9 cellular contexts compared by ENCODE assay signal in genomic region chr5:50853151-50853550, GRCh38.
DNase-seq lines count a peak whose midpoint lies in the region; ATAC-seq, FAIRE-seq and TF ChIP-seq lines count a peak whose summit lies in the region.
"Had no signal": no experiment of that assay in that cellular context is flagged by ENCODE, and none has a peak within 500 bp of the region (broad histone marks: within the 10 kb centered on the region; RNA-seq: fewer than 3 reads in every experiment).

No MANE protein-coding gene starts in this region.

- ATAC-seq in GM18502 (IDR thresholded peaks at IDR 0.05; ENCODE audit: poor library complexity, unreplicated experiment) (peak; percentile 79), GM21717 (IDR thresholded peaks at IDR 0.05; ENCODE audit: unreplicated experiment) (peak; percentile 87), HG03575 (IDR thresholded peaks at IDR 0.05; ENCODE audit: extremely low read depth, insufficient number of reproducible peaks, low FRiP score, unreplicated experiment) (peak; percentile 78)

- no peak for TF ChIP-seq POLR2A in stomach (IDR thresholded peaks at IDR 0.05)

- WGBS in stomach, 5 donors: 51 to 80% (median 72%) methylated on average over 4 of the region's 4 CpGs

- no peak for TF ChIP-seq CTCF in left ventricle myocardium inferior (IDR thresholded peaks at IDR 0.05; ENCODE audit: borderline replicate concordance)
- no peak for TF ChIP-seq CTCF in stomach (IDR thresholded peaks at IDR 0.05)

- no peaks in the 10 kb centered on the region for H3K36me3 ChIP-seq in left ventricle myocardium inferior
- H3K36me3 ChIP-seq in stomach: no peaks in the 10 kb centered on the region

- DNase-seq in left ventricle myocardium inferior: peak; percentile 14
- DNase-seq in urothelium cell line (ENCODE audit: low spot score): no peak
- no peak for DNase-seq in HuH-7 (ENCODE audit: low spot score)
- no peak for DNase-seq in stomach
- no peak for DNase-seq in NCI-H2171 treated with DMSO at 0.1 percent for 48 hours (lab: John Stamatoyannopoulos, UW)

- H3K27ac ChIP-seq in left ventricle myocardium inferior (replicated peaks) (no peak overlapping the region), stomach (no peak overlapping the region)
- H3K27ac ChIP-seq: SK-N-MC had no signal

- H3K4me3 ChIP-seq in left ventricle myocardium inferior: no peak overlapping the region
- H3K4me3 ChIP-seq in stomach: no peak overlapping the region
- H3K4me3 ChIP-seq: SK-N-MC had no signal

- no peaks in the 10 kb centered on the region for H3K9me3 ChIP-seq in left ventricle myocardium inferior (replicated peaks)
- H3K9me3 ChIP-seq in stomach: no peaks in the 10 kb centered on the region

- intact Hi-C loops in left ventricle myocardium inferior (cut with micrococcal nuclease) (no loop called here), stomach (cut with DNase I; ENCODE audit: low total_unique reads) (no loop called here)

- no peak for TF ChIP-seq EP300 in stomach (IDR thresholded peaks at IDR 0.05)

- H3K4me1 ChIP-seq in left ventricle myocardium inferior (no peaks in the 10 kb centered on the region), stomach (peaks cover 0 to 4% (median 0%) of the 10 kb centered on the region in 4 donors)

- H3K27me3 ChIP-seq in left ventricle myocardium inferior (ENCODE audit: low read depth) (no peaks in the 10 kb centered on the region), stomach (no peaks in the 10 kb centered on the region)

- no peak for FAIRE-seq in urothelium cell line (lab: Jason Lieb, UNC)
